ENCODE assay signal across 19 cellular contexts in the genomic region with DNA sequence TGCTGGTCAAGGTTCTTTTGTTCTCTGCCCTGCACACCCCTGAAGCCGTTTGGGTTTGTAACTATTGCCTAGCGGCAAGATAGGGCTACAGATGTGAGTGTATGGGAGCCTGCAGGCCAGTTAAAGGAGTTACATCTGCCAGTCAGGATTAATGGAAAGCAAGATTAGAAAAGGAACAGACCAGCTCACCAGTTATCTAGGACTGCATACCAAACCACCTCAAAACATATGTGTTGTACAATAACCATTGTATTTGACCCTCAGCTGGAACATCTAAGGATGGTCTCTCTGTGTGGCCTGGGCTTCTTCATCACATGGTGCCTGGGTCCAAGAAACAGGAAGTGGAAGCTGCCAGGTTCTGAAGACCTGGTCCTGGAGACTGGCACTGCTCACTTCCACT.
"Had no signal": no experiment of that assay in that cellular context is flagged by ENCODE, and none has a peak within 500 bp of the region (broad histone marks: within the 10 kb centered on the region; RNA-seq: fewer than 3 reads in every experiment).

No MANE protein-coding gene starts in this region.

- H3K4me3 ChIP-seq: gastrocnemius medialis, heart left ventricle, right atrium auricular region, skin epidermis, tibial nerve, vagina had no signal

- H3K27ac ChIP-seq: brain microvascular endothelial cell, epithelial cell of prostate, gastrocnemius medialis, heart left ventricle, right atrium auricular region, skin epidermis, tibial nerve, vagina had no signal

- ATAC-seq: activated CD4-positive, CD25-positive, alpha-beta regulatory T cell treated with anti-CD3 and anti-CD28 coated beads, Interleukin-2, amount 50 U/mL, for 24 hours; gastrocnemius medialis; heart left ventricle had no signal

- H3K4me1 ChIP-seq: gastrocnemius medialis, heart left ventricle, right atrium auricular region, tibial nerve, vagina had no signal

- H3K36me3 ChIP-seq: brain microvascular endothelial cell, gastrocnemius medialis, heart left ventricle, right atrium auricular region, tibial nerve, vagina had no signal

- DNase-seq: activated CD4-positive, alpha-beta T cell treated with anti-CD3 and anti-CD28 coated beads, Interleukin-2, amount 50 U/mL, for 4 hours; activated naive CD4-positive, alpha-beta T cell; activated naive CD8-positive, alpha-beta T cell treated with anti-CD3 and anti-CD28 coated beads, Interleukin-2, amount 10 ng/mL, durations not matched to agents 7 days and 5 days; activated T-cell treated with anti-CD3 and anti-CD28 coated beads for 4 hours; anterior cingulate cortex; brain microvascular endothelial cell; gastrocnemius medialis; heart left ventricle; occipital lobe; stimulated activated CD4-positive, alpha-beta T cell treated with anti-CD3 and anti-CD28 coated beads, Interleukin-15, amount 100 ng/mL, for 24 hours; stimulated activated CD4-positive, alpha-beta T cell treated with anti-CD3 and anti-CD28 coated beads, Interleukin-4, amount 100 ng/mL, for 1 hour; stimulated activated naive CD4-positive, alpha-beta T cell treated with Interleukin-2 at 50 U/mL for 16 hours; substantia nigra had no signal

- H3K27me3 ChIP-seq: brain microvascular endothelial cell, gastrocnemius medialis, right atrium auricular region, tibial nerve, vagina had no signal

- H3K9me3 ChIP-seq: gastrocnemius medialis, tibial nerve, vagina had no signal
